Comparison of ENCODE assay signal across 16 cellular contexts in genomic region chr11:76251223-76251575, GRCh38. TPM values are rescaled to one million over a fixed set of nuclear protein-coding genes. Genes with fewer than 3 reads are reported as not detected.
"Had no signal": no experiment of that assay in that cellular context is flagged by ENCODE, and none has a peak within 500 bp of the region (broad histone marks: within the 10 kb centered on the region; RNA-seq: fewer than 3 reads in every experiment).

No MANE protein-coding gene starts in this region.

- H3K36me3 ChIP-seq: neutrophil, transverse colon had no signal

- H3K4me3 ChIP-seq: transverse colon had no signal

- ATAC-seq: left colon; stimulated activated naive B cell treated with anti-CD40 and anti-IgM and Interleukin-4, amounts not matched to agents 10 μg/mL and 1 μg/mL and 100 μg/mL, for 72 hours had no signal

- H3K27me3 ChIP-seq: neutrophil, transverse colon had no signal

- H3K9me3 ChIP-seq: neutrophil, transverse colon had no signal

- DNase-seq: activated naive CD8-positive, alpha-beta T cell treated with anti-CD3 and anti-CD28 coated beads for 36 hours; anterior cingulate cortex; cerebellar nuclear complex; effector memory CD4-positive, alpha-beta T cell; foreskin melanocyte; head of caudate nucleus; left colon; naive B cell; stimulated activated CD4-positive, alpha-beta T cell treated with anti-CD3 and anti-CD28 coated beads, Interleukin-15, amount 100 ng/mL, for 24 hours; stimulated activated CD4-positive, alpha-beta T cell treated with anti-CD3 and anti-CD28 coated beads, Interleukin-4, amount 100 ng/mL, for 1 hour; stimulated activated naive B cell treated with anti-CD40 and anti-IgM and Interleukin-4, amounts not matched to agents 10 μg/mL and 1 μg/mL and 100 μg/mL, for 72 hours; SW 1271; transverse colon had no signal

- H3K4me1 ChIP-seq: parathyroid adenoma, transverse colon had no signal

- H3K27ac ChIP-seq: neutrophil, parathyroid adenoma, transverse colon had no signal

RNA-seq across cellular contexts. Expression of gene WNT11, which starts 44.9 kb away (rescaled TPM):
- total RNA-seq: activated naive CD8-positive, alpha-beta T cell treated with anti-CD3 and anti-CD28 coated beads for 36 hours; renal cortical epithelial cell had no signal
